24 cellular contexts compared by ENCODE assay signal in genomic region chr4:182325848-182326255, GRCh38.
"Had no signal": no experiment of that assay in that cellular context is flagged by ENCODE, and none has a peak within 500 bp of the region (broad histone marks: within the 10 kb centered on the region; RNA-seq: fewer than 3 reads in every experiment).

No MANE protein-coding gene starts in this region.

- H3K36me3 ChIP-seq: neutrophil, pancreas, WERI-Rb-1 had no signal

- H3K27me3 ChIP-seq: foreskin keratinocyte, neutrophil, pancreas had no signal

- H3K27ac ChIP-seq: foreskin keratinocyte, neutrophil, pancreas, WERI-Rb-1 had no signal

- H3K4me1 ChIP-seq: pancreas had no signal

- DNase-seq: activated CD4-positive, alpha-beta T cell treated with anti-CD3 and anti-CD28 coated beads, Interleukin-2, amount 10 ng/mL, durations not matched to agents 7 days and 5 days; activated CD4-positive, CD25-positive, alpha-beta regulatory T cell treated with anti-CD3 and anti-CD28 coated beads, Interleukin-2, amount 50 U/mL, for 72 hours; activated CD8-positive, alpha-beta memory T cell treated with anti-CD3 and anti-CD28 coated beads, Interleukin-2, amount 10 ng/mL, durations not matched to agents 7 days and 5 days; activated CD8-positive, alpha-beta T cell treated with anti-CD3 and anti-CD28 coated beads for 36 hours; activated gamma-delta T cell; activated naive CD4-positive, alpha-beta T cell treated with anti-CD3 and anti-CD28 coated beads, Interleukin-2, amount 50 U/mL, for 16 hours; activated naive CD8-positive, alpha-beta T cell treated with anti-CD3 and anti-CD28 coated beads, Interleukin-2, amount 50 U/mL, for 24 hours; activated T-cell treated with anti-CD3 and anti-CD28 coated beads for 4 hours; anterior cingulate cortex; central memory CD4-positive, alpha-beta T cell; dermis blood vessel endothelial cell; effector memory CD4-positive, alpha-beta T cell; foreskin keratinocyte; hippocampal formation; kidney glomerular epithelial cell; mucosa of descending colon; naive B cell; pancreas; stimulated activated CD4-positive, alpha-beta T cell treated with anti-CD3 and anti-CD28 coated beads, Interleukin-4, amount 100 ng/mL, for 1 hour; stimulated activated naive CD4-positive, alpha-beta T cell treated with Interleukin-2 at 50 U/mL for 16 hours; T-cell; WERI-Rb-1 had no signal

- H3K4me3 ChIP-seq: mucosa of descending colon, pancreas had no signal

- H3K9me3 ChIP-seq: mucosa of descending colon, neutrophil, pancreas had no signal

- ATAC-seq: activated CD8-positive, alpha-beta memory T cell treated with anti-CD3 and anti-CD28 coated beads, Interleukin-2, amount 10 ng/mL, durations not matched to agents 7 days and 5 days; activated CD8-positive, alpha-beta T cell treated with anti-CD3 and anti-CD28 coated beads for 36 hours; activated naive CD8-positive, alpha-beta T cell treated with anti-CD3 and anti-CD28 coated beads, Interleukin-2, amount 50 U/mL, for 24 hours; foreskin keratinocyte; mucosa of descending colon; pancreas; sciatic nerve; T-cell had no signal
